In genomic region chr1:17725811-17726582, GRCh38 we compare ENCODE assay signal across 24 cellular contexts. TPM values are rescaled to one million over a fixed set of nuclear protein-coding genes. Genes with fewer than 3 reads are reported as not detected.
"Had no signal": no experiment of that assay in that cellular context is flagged by ENCODE, and none has a peak within 500 bp of the region (broad histone marks: within the 10 kb centered on the region; RNA-seq: fewer than 3 reads in every experiment).

No MANE protein-coding gene starts in this region.

- H3K4me1 Mint-ChIP-seq: nephron progenitor cell; stimulated activated memory B cell treated with anti-CD40 and anti-IgM and Interleukin-4, amounts not matched to agents 10 μg/mL and 1 μg/mL and 100 μg/mL, for 72 hours had no signal

- H3K9me3 ChIP-seq: heart left ventricle, neutrophil, tibial artery, upper lobe of left lung, vagina had no signal

- H3K36me3 Mint-ChIP-seq: stimulated activated memory B cell treated with anti-CD40 and anti-IgM and Interleukin-4, amounts not matched to agents 10 μg/mL and 1 μg/mL and 100 μg/mL, for 72 hours had no signal

- ATAC-seq: heart left ventricle; left colon; left ventricle myocardium superior; right cardiac atrium; stimulated activated memory B cell treated with anti-CD40 and anti-IgM and Interleukin-4, amounts not matched to agents 10 μg/mL and 1 μg/mL and 100 μg/mL, for 72 hours had no signal

- H3K4me3 ChIP-seq: heart left ventricle, lung, tibial artery, upper lobe of left lung, vagina had no signal

- H3K27ac Mint-ChIP-seq: dendritic cell treated with granulocyte-macrophage colony-stimulating factor and Interleukin-4, amounts not matched to agents 40 ng/mL and 50 ng/mL, for 4 days; nephron progenitor cell; stimulated activated memory B cell treated with anti-CD40 and anti-IgM and Interleukin-4, amounts not matched to agents 10 μg/mL and 1 μg/mL and 100 μg/mL, for 72 hours; stimulated activated naive CD8-positive, alpha-beta T cell treated with anti-CD3 and anti-CD28 coated beads, Interleukin-15, Interleukin-2, amounts not matched to agents 100 ng/mL and 50 ng/mL, for 24 hours had no signal

- H3K4me3 Mint-ChIP-seq: dendritic cell treated with granulocyte-macrophage colony-stimulating factor and Interleukin-4, amounts not matched to agents 40 ng/mL and 50 ng/mL, for 4 days; nephron progenitor cell; stimulated activated memory B cell treated with anti-CD40 and anti-IgM and Interleukin-4, amounts not matched to agents 10 μg/mL and 1 μg/mL and 100 μg/mL, for 72 hours; stimulated activated naive CD8-positive, alpha-beta T cell treated with anti-CD3 and anti-CD28 coated beads, Interleukin-15, Interleukin-2, amounts not matched to agents 100 ng/mL and 50 ng/mL, for 24 hours had no signal

- FAIRE-seq: colon had no signal

- H3K36me3 ChIP-seq: heart left ventricle, neutrophil, tibial artery, upper lobe of left lung, vagina had no signal

- H3K4me1 ChIP-seq: heart left ventricle, tibial artery, upper lobe of left lung, vagina had no signal

- H3K9me3 Mint-ChIP-seq: stimulated activated naive CD8-positive, alpha-beta T cell treated with anti-CD3 and anti-CD28 coated beads, Interleukin-15, Interleukin-2, amounts not matched to agents 100 ng/mL and 50 ng/mL, for 24 hours had no signal

- H3K27ac ChIP-seq: heart left ventricle, neutrophil, tibial artery, upper lobe of left lung, vagina had no signal

- DNase-seq: foreskin melanocyte; hippocampal formation; left colon; left ventricle myocardium superior; mesenchymal stem cell; midbrain; nephron progenitor cell; right cardiac atrium; stimulated activated CD4-positive, alpha-beta T cell treated with anti-CD3 and anti-CD28 coated beads, Interleukin-4, amount 100 ng/mL, for 1 hour; stimulated activated CD8-positive, alpha-beta memory T cell treated with anti-CD3 and anti-CD28 coated beads, Interleukin-4, amount 100 ng/mL, for 48 hours; tibial artery; upper lobe of left lung had no signal

- H3K27me3 ChIP-seq: upper lobe of left lung, vagina had no signal

RNA-seq across cellular contexts. Expression of gene ACTL8, which starts 29.1 kb away (rescaled TPM):
- total RNA-seq: glomerular endothelial cell, heart left ventricle, left ventricle myocardium superior, lung, osteocyte, posterior vena cava, right cardiac atrium, temporal lobe, upper lobe of left lung, vagina had no signal
- polyA plus RNA-seq: heart left ventricle, lung, right cardiac atrium had no signal
